24 cellular contexts compared by ENCODE assay signal in genomic region chr7:96670338-96671289, GRCh38. TPM values are rescaled to one million over a fixed set of nuclear protein-coding genes. Genes with fewer than 3 reads are reported as not detected.
A peak's percentile ranks its signal among the peaks of the same experiment; 100 is the strongest.
DNase-seq lines count a peak whose midpoint lies in the region; ATAC-seq and TF ChIP-seq lines count a peak whose summit lies in the region.
"Had no signal": no experiment of that assay in that cellular context is flagged by ENCODE, and none has a peak within 500 bp of the region (broad histone marks: within the 10 kb centered on the region; RNA-seq: fewer than 3 reads in every experiment).

No MANE protein-coding gene starts in this region.

- peak overlapping the region; percentile 19 for H3K27ac ChIP-seq in mammary epithelial cell (ENCODE audit: insufficient read depth, low read depth, low read length)
- H3K27ac ChIP-seq in sigmoid colon, result peak overlapping the region in 3 of 4 donors; percentile 18 to 39 (median 29)
- H3K27ac ChIP-seq: GM23248, heart left ventricle, PC-9 had no signal

- intact Hi-C loops in mammary epithelial cell (cut with micrococcal nuclease), result no loop called here
- intact Hi-C loops in MCF 10A (cut with micrococcal nuclease), result no loop called here
- intact Hi-C loops in sigmoid colon (cut with DNase I), result no loop called here

- CTCF ChIA-PET in mammary epithelial cell (lab: Charles Lee; ENCODE audit: low non-redundant PET) (no interaction called here), MCF 10A (lab: Yijun Ruan, JAX) (no interaction called here)

- H3K9ac ChIP-seq in mammary epithelial cell (ENCODE audit: insufficient read depth, low read length), result no peak overlapping the region
- H3K9ac ChIP-seq: GM23248 had no signal

- no peaks in the 10 kb centered on the region for H4K20me1 ChIP-seq in mammary epithelial cell (ENCODE audit: insufficient read depth, low read length)

- peak in 3 of 4 donors; percentile 58 to 95 (median 94) for TF ChIP-seq EP300 in sigmoid colon (IDR thresholded peaks at IDR 0.05)

- H3K9me3 ChIP-seq in mammary epithelial cell (replicated peaks; ENCODE audit: insufficient read depth, low read length) (no peaks in the 10 kb centered on the region), sigmoid colon (no peaks in the 10 kb centered on the region)
- H3K9me3 ChIP-seq: heart left ventricle had no signal

- no TSS peak for BruUV-seq in mammary epithelial cell (replicated peaks; lab: Mats Ljungman, UMichigan)
- no TSS peak for BruUV-seq in MCF 10A (replicated peaks; lab: Mats Ljungman, UMichigan)

- no peaks in the 10 kb centered on the region for H3K27me3 Mint-ChIP-seq in MCF 10A (ENCODE audit: insufficient read depth, unreplicated experiment)

- no peak overlapping the region for H3K4me2 ChIP-seq in mammary epithelial cell (ENCODE audit: insufficient read depth, low read depth, low read length)
- H3K4me2 ChIP-seq: PC-9 had no signal

- no peak for TF ChIP-seq CTCF in mammary epithelial cell (conservative IDR thresholded peaks at IDR 0.05 in 1 of 2, IDR thresholded peaks at IDR 0.05 in 1 of 2; ENCODE audit: extremely low read depth in 1 of 2, insufficient read depth in 1 of 2, low read depth in 1 of 2, low read length in 2 of 2)
- no peak for TF ChIP-seq CTCF in MCF 10A (IDR thresholded peaks at IDR 0.05; ENCODE audit: unreplicated experiment)
- TF ChIP-seq CTCF in sigmoid colon (IDR thresholded peaks at IDR 0.05), result no peak

- H3K4me3 Mint-ChIP-seq in MCF 10A (ENCODE audit: unreplicated experiment), result no peak overlapping the region
- H3K4me3 Mint-ChIP-seq: activated T-cell treated with anti-CD3 and anti-CD28 coated beads, Interleukin-2, amount 50 U/mL, for 72 hours; endodermal cell had no signal

- DNase-seq in mammary epithelial cell (no peak), MCF 10A (ENCODE audit: unreplicated experiment) (no peak), NCI-H2171 treated with DMSO at 0.1 percent for 48 hours (lab: John Stamatoyannopoulos, UW) (peak; percentile 98), sigmoid colon (no peak), AG08395 (ENCODE audit: low spot score) (no peak)
- DNase-seq in activated CD4-positive, alpha-beta T cell treated with anti-CD3 and anti-CD28 coated beads, Interleukin-2, amount 50 U/mL, for 1 hour, result no peak
- DNase-seq: activated T-cell treated with anti-CD3 and anti-CD28 coated beads, Interleukin-2, amount 50 U/mL, for 72 hours; C1 segment of cervical spinal cord; DND-41; endodermal cell; GM23248; heart left ventricle; left ventricle myocardium superior; NCI-H187; NCI-H510A treated with DMSO at 0.1 percent for 48 hours; retina; SIG-M5; stimulated activated CD4-positive, alpha-beta T cell treated with anti-CD3 and anti-CD28 coated beads, Interleukin-12 subunit alpha, Interleukin-12 subunit beta, amount 100 ng/mL, for 4 hours; substantia nigra; T-helper 2 cell had no signal

- H3K36me3 Mint-ChIP-seq in MCF 10A (ENCODE audit: insufficient read depth, unreplicated experiment), result no peaks in the 10 kb centered on the region

- H3K27me3 ChIP-seq in mammary epithelial cell (ENCODE audit: insufficient read depth, low read length) (no peaks in the 10 kb centered on the region), sigmoid colon (no peaks in the 10 kb centered on the region)
- H3K27me3 ChIP-seq: heart left ventricle had no signal

- no peak overlapping the region for H2AFZ ChIP-seq in mammary epithelial cell (ENCODE audit: low read depth, low read length)
- H2AFZ ChIP-seq: GM23248, PC-9 had no signal

- H3K4me1 ChIP-seq in mammary epithelial cell (ENCODE audit: insufficient read depth, low read length) (no peaks in the 10 kb centered on the region), sigmoid colon (peaks cover 0 to 24% (median 15%) of the 10 kb centered on the region in 4 donors)
- H3K4me1 ChIP-seq: heart left ventricle had no signal

- no peaks in the 10 kb centered on the region for H3K36me3 ChIP-seq in mammary epithelial cell (ENCODE audit: insufficient read depth, low read length)
- H3K36me3 ChIP-seq in sigmoid colon, result peaks cover 0 to 17% (median 0%) of the 10 kb centered on the region in 4 donors

- 95% methylated on average over 3 of the region's 3 CpGs for WGBS in mammary epithelial cell (ENCODE audit: low coverage, missing lambda C conversion rate)
- 78 to 91% methylated on average over 3 of the region's 3 CpGs for whole genome bisulfite sequencing in sigmoid colon, 2 donors

- H3K4me3 ChIP-seq in mammary epithelial cell (replicated peaks in 1 of 3; ENCODE audit: insufficient read depth in 1 of 3, low read depth in 2 of 3, low read length in 3 of 3) (no peak overlapping the region), sigmoid colon (no peak overlapping the region)
- H3K4me3 ChIP-seq: GM23248, heart left ventricle, PC-9 had no signal

- no peaks in the 10 kb centered on the region for H3K9me3 Mint-ChIP-seq in MCF 10A (ENCODE audit: unreplicated experiment)
- H3K9me3 Mint-ChIP-seq: activated naive CD4-positive, alpha-beta T cell treated with anti-CD3 and anti-CD28 coated beads, Interleukin-2, amount 50 U/mL, for 72 hours; activated T-cell treated with anti-CD3 and anti-CD28 coated beads, Interleukin-2, amount 50 U/mL, for 72 hours; endodermal cell had no signal

- dilution Hi-C loops in mammary epithelial cell (cut with HindIII; ENCODE audit: low sequenced_read_pairs), result no loop called here

- in situ Hi-C loops in mammary epithelial cell (cut with MboI; ENCODE audit: low sequenced_read_pairs in 2 of 2), result no loop called here

- H3K4me1 Mint-ChIP-seq in MCF 10A (ENCODE audit: insufficient read depth, unreplicated experiment), result no peaks in the 10 kb centered on the region
- H3K4me1 Mint-ChIP-seq: endodermal cell had no signal

- POLR2A ChIA-PET in MCF 10A (lab: Yijun Ruan, JAX), result interaction anchor here (1.1 kb wide), 1 partner anchor 472 kb away, joined by 3 read pairs; no protein-coding TSS in a partner anchor

- TF ChIP-seq POLR2A in sigmoid colon (IDR thresholded peaks at IDR 0.05), result no peak

- peak; percentile 54; the same call in 2 of the 3 replicates for ATAC-seq in SK-N-SH treated with all-trans-retinoic acid at 6 μM for 48 hours
- ATAC-seq in HG02870 (IDR thresholded peaks at IDR 0.05; ENCODE audit: unreplicated experiment), result no peak
- ATAC-seq: activated naive CD4-positive, alpha-beta T cell treated with anti-CD3 and anti-CD28 coated beads, Interleukin-2, amount 50 U/mL, for 72 hours; activated T-cell treated with anti-CD3 and anti-CD28 coated beads, Interleukin-2, amount 50 U/mL, for 72 hours; heart left ventricle; left ventricle myocardium superior had no signal

- H3K79me2 ChIP-seq in mammary epithelial cell (ENCODE audit: insufficient read depth, low read length), result no peaks in the 10 kb centered on the region

- no peak overlapping the region for H3K27ac Mint-ChIP-seq in MCF 10A (ENCODE audit: low read depth, unreplicated experiment)
- H3K27ac Mint-ChIP-seq: activated naive CD4-positive, alpha-beta T cell treated with anti-CD3 and anti-CD28 coated beads, Interleukin-2, amount 50 U/mL, for 72 hours; activated T-cell treated with anti-CD3 and anti-CD28 coated beads, Interleukin-2, amount 50 U/mL, for 72 hours; endodermal cell had no signal

TF ChIP-seq in SK-N-SH treated with all-trans-retinoic acid at 6 μM for 48 hours, 23 proteins besides CTCF, POLR2A, EP300 and RAD21 (continues in another document):
- peak; percentile 90 for TF ChIP-seq TCF4 (CRISPR knock-in tag; IDR thresholded peaks at IDR 0.05; ENCODE audit: borderline replicate concordance)
- TF ChIP-seq ISL1 (CRISPR knock-in tag; IDR thresholded peaks at IDR 0.05), result peak; percentile 77
- no peak for TF ChIP-seq ZFP30 (CRISPR knock-in tag; IDR thresholded peaks at IDR 0.05)
- TF ChIP-seq BACH2 (CRISPR knock-in tag; IDR thresholded peaks at IDR 0.05; ENCODE audit: borderline replicate concordance), result peak; percentile 15; the same call in 1 of the 2 replicates
- no peak for TF ChIP-seq ZC3H10 (CRISPR knock-in tag; IDR thresholded peaks at IDR 0.05)
- TF ChIP-seq ARNTL (CRISPR knock-in tag; IDR thresholded peaks at IDR 0.05; ENCODE audit: borderline replicate concordance, low read depth), result no peak
- peak; percentile 73; the same call in 1 of the 2 replicates for TF ChIP-seq SNAI2 (CRISPR knock-in tag; IDR thresholded peaks at IDR 0.05)
- no peak for TF ChIP-seq RARB (CRISPR knock-in tag; IDR thresholded peaks at IDR 0.05)
- no peak for TF ChIP-seq ZFP3 (CRISPR knock-in tag; IDR thresholded peaks at IDR 0.05)
- no peak for TF ChIP-seq CREB5 (CRISPR knock-in tag; IDR thresholded peaks at IDR 0.05; ENCODE audit: low read depth)
- TF ChIP-seq PATZ1 (CRISPR knock-in tag; IDR thresholded peaks at IDR 0.05; ENCODE audit: borderline replicate concordance), result no peak
- TF ChIP-seq TOX (CRISPR knock-in tag; IDR thresholded peaks at IDR 0.05; ENCODE audit: borderline replicate concordance), result no peak
- no peak for TF ChIP-seq CSDC2 (CRISPR knock-in tag; IDR thresholded peaks at IDR 0.05)

RNA-seq across cellular contexts. Expression of gene SEM1, which starts 39.0 kb away (rescaled TPM):
- 10 to 100 TPM; 14.7 to 63.5 TPM for total RNA-seq in mammary epithelial cell
- polyA plus RNA-seq in mammary epithelial cell, result 44.8 TPM
- 5.2 TPM for polyA minus RNA-seq in mammary epithelial cell
- total RNA-seq in MCF 10A (2022), result 70.3 and 80.2 TPM in 2 replicates
- 10 to 100 TPM; 16.3 to 37.0 (median 25.9) TPM for total RNA-seq in sigmoid colon
- polyA plus RNA-seq in sigmoid colon, result 100 to 1,000 TPM in 1 of 3 donors, 10 to 100 TPM in 2; 86.2 to 102 (median 87.1) TPM
